ENCODE assay signal across 1 cellular context in genomic region chr12:12845794-12846243, GRCh38.
TF ChIP-seq lines count a peak whose summit lies in the region.

No MANE protein-coding gene starts in this region.

TF ChIP-seq in GM23338, 12 proteins besides CTCF, POLR2A, EP300 and RAD21 (continued from another document):
- TF ChIP-seq ETS1 (IDR thresholded peaks at IDR 0.05) (no peak), EZH2phosphoT487 (IDR thresholded peaks at IDR 0.05; ENCODE audit: unreplicated experiment) (no peak), POLR2AphosphoS5 (IDR thresholded peaks at IDR 0.05; ENCODE audit: low read depth) (no peak), ZNF462 (CRISPR knock-in tag; IDR thresholded peaks at IDR 0.05) (no peak), ZNF331 (CRISPR knock-in tag; IDR thresholded peaks at IDR 0.05; ENCODE audit: low read depth) (no peak), REST (IDR thresholded peaks at IDR 0.05; ENCODE audit: unreplicated experiment) (no peak), ZNF114 (CRISPR knock-in tag; IDR thresholded peaks at IDR 0.05) (no peak), STAT1 (IDR thresholded peaks at IDR 0.05; ENCODE audit: unreplicated experiment) (no peak)
